Comparison of ENCODE assay signal across 1 cellular context in the genomic region with DNA sequence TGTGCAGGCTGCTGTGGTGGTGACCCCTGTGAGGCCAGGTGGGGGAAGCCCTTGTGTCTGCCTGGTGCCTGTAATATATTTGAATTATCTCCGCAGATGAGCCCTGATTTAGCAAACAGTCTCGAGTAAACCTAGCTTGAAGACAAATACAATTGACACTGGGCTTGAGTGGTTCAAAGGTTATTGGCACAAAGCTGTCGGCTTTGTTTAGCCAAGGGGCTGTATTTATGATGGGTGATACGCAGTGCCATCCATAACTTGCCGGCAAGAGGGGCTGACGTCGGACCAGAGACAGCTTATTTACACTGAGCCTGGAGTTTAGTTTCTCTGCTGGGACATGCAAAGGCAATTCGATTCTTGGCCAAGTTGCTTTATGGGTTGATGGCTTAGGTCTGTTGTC.
TF ChIP-seq lines count a peak whose summit lies in the region.

No MANE protein-coding gene starts in this region.

TF ChIP-seq in HepG2, 621 proteins besides CTCF, POLR2A, EP300 and RAD21 (continued from another document and continues in another):
- TF ChIP-seq, protein P1, sequence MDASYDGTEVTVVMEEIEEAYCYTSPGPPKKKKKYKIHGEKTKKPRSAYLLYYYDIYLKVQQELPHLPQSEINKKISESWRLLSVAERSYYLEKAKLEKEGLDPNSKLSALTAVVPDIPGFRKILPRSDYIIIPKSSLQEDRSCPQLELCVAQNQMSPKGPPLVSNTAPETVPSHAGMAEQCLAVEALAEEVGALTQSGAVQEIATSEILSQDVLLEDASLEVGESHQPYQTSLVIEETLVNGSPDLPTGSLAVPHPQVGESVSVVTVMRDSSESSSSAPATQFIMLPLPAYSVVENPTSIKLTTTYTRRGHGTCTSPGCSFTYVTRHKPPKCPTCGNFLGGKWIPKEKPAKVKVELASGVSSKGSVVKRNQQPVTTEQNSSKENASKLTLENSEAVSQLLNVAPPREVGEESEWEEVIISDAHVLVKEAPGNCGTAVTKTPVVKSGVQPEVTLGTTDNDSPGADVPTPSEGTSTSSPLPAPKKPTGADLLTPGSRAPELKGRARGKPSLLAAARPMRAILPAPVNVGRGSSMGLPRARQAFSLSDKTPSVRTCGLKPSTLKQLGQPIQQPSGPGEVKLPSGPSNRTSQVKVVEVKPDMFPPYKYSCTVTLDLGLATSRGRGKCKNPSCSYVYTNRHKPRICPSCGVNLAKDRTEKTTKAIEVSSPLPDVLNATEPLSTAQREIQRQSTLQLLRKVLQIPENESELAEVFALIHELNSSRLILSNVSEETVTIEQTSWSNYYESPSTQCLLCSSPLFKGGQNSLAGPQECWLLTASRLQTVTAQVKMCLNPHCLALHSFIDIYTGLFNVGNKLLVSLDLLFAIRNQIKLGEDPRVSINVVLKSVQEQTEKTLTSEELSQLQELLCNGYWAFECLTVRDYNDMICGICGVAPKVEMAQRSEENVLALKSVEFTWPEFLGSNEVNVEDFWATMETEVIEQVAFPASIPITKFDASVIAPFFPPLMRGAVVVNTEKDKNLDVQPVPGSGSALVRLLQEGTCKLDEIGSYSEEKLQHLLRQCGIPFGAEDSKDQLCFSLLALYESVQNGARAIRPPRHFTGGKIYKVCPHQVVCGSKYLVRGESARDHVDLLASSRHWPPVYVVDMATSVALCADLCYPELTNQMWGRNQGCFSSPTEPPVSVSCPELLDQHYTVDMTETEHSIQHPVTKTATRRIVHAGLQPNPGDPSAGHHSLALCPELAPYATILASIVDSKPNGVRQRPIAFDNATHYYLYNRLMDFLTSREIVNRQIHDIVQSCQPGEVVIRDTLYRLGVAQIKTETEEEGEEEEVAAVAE (CRISPR knock-in tag; IDR thresholded peaks at IDR 0.05; ENCODE audit: borderline replicate concordance): no peak
- no peak for TF ChIP-seq CHD2 (IDR thresholded peaks at IDR 0.05; ENCODE audit: low read depth, low read length)
- TF ChIP-seq, protein P2, sequence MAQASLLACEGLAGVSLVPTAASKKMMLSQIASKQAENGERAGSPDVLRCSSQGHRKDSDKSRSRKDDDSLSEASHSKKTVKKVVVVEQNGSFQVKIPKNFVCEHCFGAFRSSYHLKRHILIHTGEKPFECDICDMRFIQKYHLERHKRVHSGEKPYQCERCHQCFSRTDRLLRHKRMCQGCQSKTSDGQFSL (CRISPR knock-in tag; IDR thresholded peaks at IDR 0.05): no peak
- TF ChIP-seq, protein P3, sequence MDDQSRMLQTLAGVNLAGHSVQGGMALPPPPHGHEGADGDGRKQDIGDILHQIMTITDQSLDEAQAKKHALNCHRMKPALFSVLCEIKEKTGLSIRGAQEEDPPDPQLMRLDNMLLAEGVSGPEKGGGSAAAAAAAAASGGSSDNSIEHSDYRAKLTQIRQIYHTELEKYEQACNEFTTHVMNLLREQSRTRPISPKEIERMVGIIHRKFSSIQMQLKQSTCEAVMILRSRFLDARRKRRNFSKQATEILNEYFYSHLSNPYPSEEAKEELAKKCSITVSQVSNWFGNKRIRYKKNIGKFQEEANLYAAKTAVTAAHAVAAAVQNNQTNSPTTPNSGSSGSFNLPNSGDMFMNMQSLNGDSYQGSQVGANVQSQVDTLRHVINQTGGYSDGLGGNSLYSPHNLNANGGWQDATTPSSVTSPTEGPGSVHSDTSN (CRISPR knock-in tag; IDR thresholded peaks at IDR 0.05; ENCODE audit: borderline replicate concordance): no peak
- TF ChIP-seq, protein P4, sequence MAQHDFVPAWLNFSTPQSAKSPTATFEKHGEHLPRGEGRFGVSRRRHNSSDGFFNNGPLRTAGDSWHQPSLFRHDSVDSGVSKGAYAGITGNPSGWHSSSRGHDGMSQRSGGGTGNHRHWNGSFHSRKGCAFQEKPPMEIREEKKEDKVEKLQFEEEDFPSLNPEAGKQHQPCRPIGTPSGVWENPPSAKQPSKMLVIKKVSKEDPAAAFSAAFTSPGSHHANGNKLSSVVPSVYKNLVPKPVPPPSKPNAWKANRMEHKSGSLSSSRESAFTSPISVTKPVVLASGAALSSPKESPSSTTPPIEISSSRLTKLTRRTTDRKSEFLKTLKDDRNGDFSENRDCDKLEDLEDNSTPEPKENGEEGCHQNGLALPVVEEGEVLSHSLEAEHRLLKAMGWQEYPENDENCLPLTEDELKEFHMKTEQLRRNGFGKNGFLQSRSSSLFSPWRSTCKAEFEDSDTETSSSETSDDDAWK (CRISPR knock-in tag; IDR thresholded peaks at IDR 0.05): no peak
- TF ChIP-seq, protein P5, sequence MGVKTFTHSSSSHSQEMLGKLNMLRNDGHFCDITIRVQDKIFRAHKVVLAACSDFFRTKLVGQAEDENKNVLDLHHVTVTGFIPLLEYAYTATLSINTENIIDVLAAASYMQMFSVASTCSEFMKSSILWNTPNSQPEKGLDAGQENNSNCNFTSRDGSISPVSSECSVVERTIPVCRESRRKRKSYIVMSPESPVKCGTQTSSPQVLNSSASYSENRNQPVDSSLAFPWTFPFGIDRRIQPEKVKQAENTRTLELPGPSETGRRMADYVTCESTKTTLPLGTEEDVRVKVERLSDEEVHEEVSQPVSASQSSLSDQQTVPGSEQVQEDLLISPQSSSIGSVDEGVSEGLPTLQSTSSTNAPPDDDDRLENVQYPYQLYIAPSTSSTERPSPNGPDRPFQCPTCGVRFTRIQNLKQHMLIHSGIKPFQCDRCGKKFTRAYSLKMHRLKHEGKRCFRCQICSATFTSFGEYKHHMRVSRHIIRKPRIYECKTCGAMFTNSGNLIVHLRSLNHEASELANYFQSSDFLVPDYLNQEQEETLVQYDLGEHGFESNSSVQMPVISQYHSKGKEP (CRISPR knock-in tag; IDR thresholded peaks at IDR 0.05): no peak
- TF ChIP-seq JUND (CRISPR knock-in tag; IDR thresholded peaks at IDR 0.05): no peak
- TF ChIP-seq, protein P6, sequence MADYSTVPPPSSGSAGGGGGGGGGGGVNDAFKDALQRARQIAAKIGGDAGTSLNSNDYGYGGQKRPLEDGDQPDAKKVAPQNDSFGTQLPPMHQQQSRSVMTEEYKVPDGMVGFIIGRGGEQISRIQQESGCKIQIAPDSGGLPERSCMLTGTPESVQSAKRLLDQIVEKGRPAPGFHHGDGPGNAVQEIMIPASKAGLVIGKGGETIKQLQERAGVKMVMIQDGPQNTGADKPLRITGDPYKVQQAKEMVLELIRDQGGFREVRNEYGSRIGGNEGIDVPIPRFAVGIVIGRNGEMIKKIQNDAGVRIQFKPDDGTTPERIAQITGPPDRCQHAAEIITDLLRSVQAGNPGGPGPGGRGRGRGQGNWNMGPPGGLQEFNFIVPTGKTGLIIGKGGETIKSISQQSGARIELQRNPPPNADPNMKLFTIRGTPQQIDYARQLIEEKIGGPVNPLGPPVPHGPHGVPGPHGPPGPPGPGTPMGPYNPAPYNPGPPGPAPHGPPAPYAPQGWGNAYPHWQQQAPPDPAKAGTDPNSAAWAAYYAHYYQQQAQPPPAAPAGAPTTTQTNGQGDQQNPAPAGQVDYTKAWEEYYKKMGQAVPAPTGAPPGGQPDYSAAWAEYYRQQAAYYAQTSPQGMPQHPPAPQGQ (CRISPR knock-in tag; IDR thresholded peaks at IDR 0.05; ENCODE audit: borderline replicate concordance): no peak
- TF ChIP-seq, protein P7, sequence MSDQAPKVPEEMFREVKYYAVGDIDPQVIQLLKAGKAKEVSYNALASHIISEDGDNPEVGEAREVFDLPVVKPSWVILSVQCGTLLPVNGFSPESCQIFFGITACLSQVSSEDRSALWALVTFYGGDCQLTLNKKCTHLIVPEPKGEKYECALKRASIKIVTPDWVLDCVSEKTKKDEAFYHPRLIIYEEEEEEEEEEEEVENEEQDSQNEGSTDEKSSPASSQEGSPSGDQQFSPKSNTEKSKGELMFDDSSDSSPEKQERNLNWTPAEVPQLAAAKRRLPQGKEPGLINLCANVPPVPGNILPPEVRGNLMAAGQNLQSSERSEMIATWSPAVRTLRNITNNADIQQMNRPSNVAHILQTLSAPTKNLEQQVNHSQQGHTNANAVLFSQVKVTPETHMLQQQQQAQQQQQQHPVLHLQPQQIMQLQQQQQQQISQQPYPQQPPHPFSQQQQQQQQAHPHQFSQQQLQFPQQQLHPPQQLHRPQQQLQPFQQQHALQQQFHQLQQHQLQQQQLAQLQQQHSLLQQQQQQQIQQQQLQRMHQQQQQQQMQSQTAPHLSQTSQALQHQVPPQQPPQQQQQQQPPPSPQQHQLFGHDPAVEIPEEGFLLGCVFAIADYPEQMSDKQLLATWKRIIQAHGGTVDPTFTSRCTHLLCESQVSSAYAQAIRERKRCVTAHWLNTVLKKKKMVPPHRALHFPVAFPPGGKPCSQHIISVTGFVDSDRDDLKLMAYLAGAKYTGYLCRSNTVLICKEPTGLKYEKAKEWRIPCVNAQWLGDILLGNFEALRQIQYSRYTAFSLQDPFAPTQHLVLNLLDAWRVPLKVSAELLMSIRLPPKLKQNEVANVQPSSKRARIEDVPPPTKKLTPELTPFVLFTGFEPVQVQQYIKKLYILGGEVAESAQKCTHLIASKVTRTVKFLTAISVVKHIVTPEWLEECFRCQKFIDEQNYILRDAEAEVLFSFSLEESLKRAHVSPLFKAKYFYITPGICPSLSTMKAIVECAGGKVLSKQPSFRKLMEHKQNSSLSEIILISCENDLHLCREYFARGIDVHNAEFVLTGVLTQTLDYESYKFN (CRISPR knock-in tag; conservative IDR thresholded peaks at IDR 0.05): 0 out of 2 replicates have a peak, but pooled peaks have one; percentile 35
- no peak for TF ChIP-seq HMGA1 (CRISPR knock-in tag; conservative IDR thresholded peaks at IDR 0.05)
- no peak for TF ChIP-seq ZNF292 (CRISPR knock-in tag; IDR thresholded peaks at IDR 0.05; ENCODE audit: borderline replicate concordance, low read depth)
- TF ChIP-seq, protein P8, sequence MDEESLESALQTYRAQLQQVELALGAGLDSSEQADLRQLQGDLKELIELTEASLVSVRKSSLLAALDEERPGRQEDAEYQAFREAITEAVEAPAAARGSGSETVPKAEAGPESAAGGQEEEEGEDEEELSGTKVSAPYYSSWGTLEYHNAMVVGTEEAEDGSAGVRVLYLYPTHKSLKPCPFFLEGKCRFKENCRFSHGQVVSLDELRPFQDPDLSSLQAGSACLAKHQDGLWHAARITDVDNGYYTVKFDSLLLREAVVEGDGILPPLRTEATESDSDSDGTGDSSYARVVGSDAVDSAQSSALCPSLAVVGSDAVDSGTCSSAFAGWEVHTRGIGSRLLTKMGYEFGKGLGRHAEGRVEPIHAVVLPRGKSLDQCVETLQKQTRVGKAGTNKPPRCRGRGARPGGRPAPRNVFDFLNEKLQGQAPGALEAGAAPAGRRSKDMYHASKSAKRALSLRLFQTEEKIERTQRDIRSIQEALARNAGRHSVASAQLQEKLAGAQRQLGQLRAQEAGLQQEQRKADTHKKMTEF (CRISPR knock-in tag; IDR thresholded peaks at IDR 0.05): peak; percentile 40; the same call in 1 of the 2 replicates
- TF ChIP-seq HNF4A (CRISPR knock-in tag; IDR thresholded peaks at IDR 0.05): peak; percentile 67
- no peak for TF ChIP-seq ZNF451 (CRISPR knock-in tag; IDR thresholded peaks at IDR 0.05)
- no peak for TF ChIP-seq SIN3A (IDR thresholded peaks at IDR 0.05; ENCODE audit: borderline replicate concordance, low read depth, low read length)
- TF ChIP-seq, protein P9, sequence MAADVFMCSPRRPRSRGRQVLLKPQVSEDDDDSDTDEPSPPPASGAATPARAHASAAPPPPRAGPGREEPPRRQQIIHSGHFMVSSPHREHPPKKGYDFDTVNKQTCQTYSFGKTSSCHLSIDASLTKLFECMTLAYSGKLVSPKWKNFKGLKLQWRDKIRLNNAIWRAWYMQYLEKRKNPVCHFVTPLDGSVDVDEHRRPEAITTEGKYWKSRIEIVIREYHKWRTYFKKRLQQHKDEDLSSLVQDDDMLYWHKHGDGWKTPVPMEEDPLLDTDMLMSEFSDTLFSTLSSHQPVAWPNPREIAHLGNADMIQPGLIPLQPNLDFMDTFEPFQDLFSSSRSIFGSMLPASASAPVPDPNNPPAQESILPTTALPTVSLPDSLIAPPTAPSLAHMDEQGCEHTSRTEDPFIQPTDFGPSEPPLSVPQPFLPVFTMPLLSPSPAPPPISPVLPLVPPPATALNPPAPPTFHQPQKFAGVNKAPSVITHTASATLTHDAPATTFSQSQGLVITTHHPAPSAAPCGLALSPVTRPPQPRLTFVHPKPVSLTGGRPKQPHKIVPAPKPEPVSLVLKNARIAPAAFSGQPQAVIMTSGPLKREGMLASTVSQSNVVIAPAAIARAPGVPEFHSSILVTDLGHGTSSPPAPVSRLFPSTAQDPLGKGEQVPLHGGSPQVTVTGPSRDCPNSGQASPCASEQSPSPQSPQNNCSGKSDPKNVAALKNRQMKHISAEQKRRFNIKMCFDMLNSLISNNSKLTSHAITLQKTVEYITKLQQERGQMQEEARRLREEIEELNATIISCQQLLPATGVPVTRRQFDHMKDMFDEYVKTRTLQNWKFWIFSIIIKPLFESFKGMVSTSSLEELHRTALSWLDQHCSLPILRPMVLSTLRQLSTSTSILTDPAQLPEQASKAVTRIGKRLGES (CRISPR knock-in tag; IDR thresholded peaks at IDR 0.05; ENCODE audit: borderline replicate concordance): no peak
- TF ChIP-seq NR2F2 (IDR thresholded peaks at IDR 0.05; ENCODE audit: borderline replicate concordance, low read depth): 0 out of 2 replicates have a peak, but pooled peaks have one; percentile 41
- TF ChIP-seq HOXA3 (CRISPR knock-in tag; IDR thresholded peaks at IDR 0.05): peak; percentile 38; the same call in 1 of the 2 replicates
- no peak for TF ChIP-seq NBN (conservative IDR thresholded peaks at IDR 0.05)
- no peak for TF ChIP-seq MYC (CRISPR knock-in tag; IDR thresholded peaks at IDR 0.05; ENCODE audit: borderline replicate concordance)
- TF ChIP-seq HMG20B (CRISPR knock-in tag; conservative IDR thresholded peaks at IDR 0.05): peak; percentile 62; the same call in 1 of the 2 replicates
- TF ChIP-seq ARID2 (CRISPR knock-in tag; IDR thresholded peaks at IDR 0.05; ENCODE audit: borderline replicate concordance): no peak
- peak; percentile 39; the same call in 1 of the 2 replicates for TF ChIP-seq FOXJ3 (CRISPR knock-in tag; IDR thresholded peaks at IDR 0.05; ENCODE audit: borderline replicate concordance)
- no peak for TF ChIP-seq MED13 (CRISPR knock-in tag; IDR thresholded peaks at IDR 0.05)
- no peak for TF ChIP-seq GTF3A (CRISPR knock-in tag; conservative IDR thresholded peaks at IDR 0.05)
